30 cellular contexts compared by ENCODE assay signal in the genomic region with DNA sequence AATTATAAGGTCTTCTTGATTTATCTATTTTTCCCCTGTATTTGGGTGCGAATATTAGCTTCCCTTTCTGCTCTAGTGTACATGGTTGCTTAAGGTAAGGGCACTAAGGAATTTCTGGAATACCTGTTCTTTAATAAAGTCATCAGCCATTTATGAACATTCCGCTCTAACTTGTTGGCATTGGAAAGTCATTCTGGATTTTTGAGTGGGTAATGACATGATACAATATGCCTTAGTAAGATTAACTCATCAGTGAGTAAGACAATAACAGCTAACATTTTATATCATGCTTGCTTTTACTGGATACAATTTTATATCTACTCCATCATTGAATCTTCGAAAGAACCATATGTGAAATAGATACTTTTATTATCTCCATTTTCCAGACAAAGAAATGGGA.
"Had no signal": no experiment of that assay in that cellular context is flagged by ENCODE, and none has a peak within 500 bp of the region (broad histone marks: within the 10 kb centered on the region; RNA-seq: fewer than 3 reads in every experiment).

No MANE protein-coding gene starts in this region.

- H3K27ac ChIP-seq: brain microvascular endothelial cell, cardiac muscle cell, Peyer's patch, SJCRH30, SK-N-MC had no signal

- ATAC-seq: activated CD8-positive, alpha-beta T cell treated with anti-CD3 and anti-CD28 coated beads for 36 hours; activated T-cell treated with anti-CD3 and anti-CD28 coated beads, Interleukin-2, amount 50 U/mL, for 72 hours; activated T-helper 17 cell treated with anti-CD3 and anti-CD28 coated beads, Interleukin-2, amount 50 U/mL, for 72 hours; PC-3 had no signal

- H3K27ac Mint-ChIP-seq: activated CD4-positive, alpha-beta T cell treated with anti-CD3 and anti-CD28 coated beads, Interleukin-2, amount 10 ng/mL, durations not matched to agents 24 days and 14 days; activated CD8-positive, alpha-beta T cell treated with anti-CD3 and anti-CD28 coated beads for 36 hours; activated naive CD8-positive, alpha-beta T cell treated with anti-CD3 and anti-CD28 coated beads for 36 hours; activated T-cell treated with anti-CD3 and anti-CD28 coated beads, Interleukin-2, amount 50 U/mL, for 72 hours; activated T-helper 17 cell treated with anti-CD3 and anti-CD28 coated beads, Interleukin-2, amount 50 U/mL, for 72 hours had no signal

- H3K9me3 ChIP-seq: Peyer's patch, SJCRH30 had no signal

- DNase-seq: activated CD4-positive, alpha-beta T cell treated with anti-CD3 and anti-CD28 coated beads, Interleukin-2, amount 50 U/mL, for 4 hours; activated CD8-positive, alpha-beta T cell treated with anti-CD3 and anti-CD28 coated beads for 36 hours; activated effector memory CD4-positive, alpha-beta T cell treated with anti-CD3 and anti-CD28 coated beads, Interleukin-2, amount 50 U/mL, for 16 hours; activated naive CD4-positive, alpha-beta T cell; activated naive CD4-positive, alpha-beta T cell treated with anti-CD3 and anti-CD28 coated beads, Interleukin-2, amount 50 U/mL, for 16 hours; activated naive CD8-positive, alpha-beta T cell treated with anti-CD3 and anti-CD28 coated beads for 36 hours; activated T-cell treated with anti-CD3 and anti-CD28 coated beads, Interleukin-2, amount 50 U/mL, for 1 hour; activated T-cell treated with anti-CD3 and anti-CD28 coated beads, Interleukin-2, amount 50 U/mL, for 72 hours; amniotic stem cell; aorta; brain microvascular endothelial cell; NCI-H1048; NCI-H1105 treated with DMSO at 0.1 percent for 48 hours; NCI-H1436; NCI-H1694; NCI-H2029; NCI-H345; NCI-H524 treated with DMSO at 0.1 percent for 48 hours; NK-92 treated with Interleukin-12 subunit alpha and Interleukin-12 subunit beta, amount 100 ng/mL, for 24 hours; PC-3; Peyer's patch; Right ventricle myocardium superior; RPMI8226; SJCRH30; T1000 had no signal

- H3K27me3 ChIP-seq: brain microvascular endothelial cell, cardiac muscle cell, Peyer's patch, SJCRH30 had no signal

- H3K4me3 ChIP-seq: cardiac muscle cell, Peyer's patch, SJCRH30, SK-N-MC had no signal

- H3K9me3 Mint-ChIP-seq: activated CD8-positive, alpha-beta T cell treated with anti-CD3 and anti-CD28 coated beads for 36 hours; activated naive CD8-positive, alpha-beta T cell treated with anti-CD3 and anti-CD28 coated beads for 36 hours; activated T-cell treated with anti-CD3 and anti-CD28 coated beads, Interleukin-2, amount 50 U/mL, for 72 hours; activated T-helper 17 cell treated with anti-CD3 and anti-CD28 coated beads, Interleukin-2, amount 50 U/mL, for 72 hours; central memory CD8-positive, alpha-beta T cell had no signal

- H3K36me3 ChIP-seq: brain microvascular endothelial cell, cardiac muscle cell, Peyer's patch, SJCRH30 had no signal

- H3K4me1 Mint-ChIP-seq: central memory CD8-positive, alpha-beta T cell had no signal

- H3K4me3 Mint-ChIP-seq: activated CD4-positive, alpha-beta T cell treated with anti-CD3 and anti-CD28 coated beads, Interleukin-2, amount 10 ng/mL, durations not matched to agents 24 days and 14 days; activated CD8-positive, alpha-beta T cell treated with anti-CD3 and anti-CD28 coated beads for 36 hours; activated naive CD8-positive, alpha-beta T cell treated with anti-CD3 and anti-CD28 coated beads for 36 hours; activated T-cell treated with anti-CD3 and anti-CD28 coated beads, Interleukin-2, amount 50 U/mL, for 72 hours; activated T-helper 17 cell treated with anti-CD3 and anti-CD28 coated beads, Interleukin-2, amount 50 U/mL, for 72 hours; central memory CD8-positive, alpha-beta T cell had no signal
